2 cellular contexts compared by ENCODE assay signal in the genomic region with DNA sequence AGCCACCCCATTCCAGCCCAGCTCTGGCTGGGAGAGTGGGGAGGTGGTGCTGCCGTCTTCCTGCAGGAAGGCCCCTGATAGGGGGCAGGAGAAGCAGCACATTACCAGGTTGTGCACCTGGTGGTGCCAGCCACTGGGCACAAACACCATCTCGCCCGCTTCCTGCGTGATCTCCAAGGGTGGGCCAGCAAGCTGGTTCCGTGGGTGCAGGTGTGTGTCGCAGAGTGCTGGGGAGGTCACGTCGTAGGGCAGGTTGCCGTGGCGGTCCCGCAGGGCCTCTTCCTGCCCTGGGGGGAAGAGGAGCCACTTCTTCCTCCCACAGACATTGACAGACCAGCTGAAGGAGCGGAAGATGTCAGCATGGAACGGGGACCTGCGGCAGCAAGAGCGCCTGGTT.
TF ChIP-seq lines count a peak whose summit lies in the region.

No MANE protein-coding gene starts in this region.

TF ChIP-seq in SK-N-SH, 30 proteins besides CTCF, POLR2A, EP300 and RAD21 (continued from another document):
- no peak for TF ChIP-seq TCF12 (IDR thresholded peaks at IDR 0.05)
- TF ChIP-seq TAF1 (IDR thresholded peaks at IDR 0.05; ENCODE audit: borderline replicate concordance, low read depth, low read length), result no peak
- TF ChIP-seq FOXM1 (IDR thresholded peaks at IDR 0.05; ENCODE audit: low read depth), result no peak
- no peak for TF ChIP-seq RCOR1 (IDR thresholded peaks at IDR 0.05; ENCODE audit: low read length)
- TF ChIP-seq TEAD4 (IDR thresholded peaks at IDR 0.05; ENCODE audit: borderline replicate concordance, insufficient read depth), result no peak
- TF ChIP-seq, protein P1, sequence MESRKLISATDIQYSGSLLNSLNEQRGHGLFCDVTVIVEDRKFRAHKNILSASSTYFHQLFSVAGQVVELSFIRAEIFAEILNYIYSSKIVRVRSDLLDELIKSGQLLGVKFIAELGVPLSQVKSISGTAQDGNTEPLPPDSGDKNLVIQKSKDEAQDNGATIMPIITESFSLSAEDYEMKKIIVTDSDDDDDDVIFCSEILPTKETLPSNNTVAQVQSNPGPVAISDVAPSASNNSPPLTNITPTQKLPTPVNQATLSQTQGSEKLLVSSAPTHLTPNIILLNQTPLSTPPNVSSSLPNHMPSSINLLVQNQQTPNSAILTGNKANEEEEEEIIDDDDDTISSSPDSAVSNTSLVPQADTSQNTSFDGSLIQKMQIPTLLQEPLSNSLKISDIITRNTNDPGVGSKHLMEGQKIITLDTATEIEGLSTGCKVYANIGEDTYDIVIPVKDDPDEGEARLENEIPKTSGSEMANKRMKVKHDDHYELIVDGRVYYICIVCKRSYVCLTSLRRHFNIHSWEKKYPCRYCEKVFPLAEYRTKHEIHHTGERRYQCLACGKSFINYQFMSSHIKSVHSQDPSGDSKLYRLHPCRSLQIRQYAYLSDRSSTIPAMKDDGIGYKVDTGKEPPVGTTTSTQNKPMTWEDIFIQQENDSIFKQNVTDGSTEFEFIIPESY (IDR thresholded peaks at IDR 0.05; ENCODE audit: borderline replicate concordance, low read depth), result no peak
TF ChIP-seq in SK-N-SH: peak in this region for 0.

TF ChIP-seq in SK-N-SH treated with all-trans-retinoic acid at 6 μM for 48 hours, 23 proteins besides CTCF, POLR2A, EP300 and RAD21 (continued from another document):
- TF ChIP-seq, protein P2, sequence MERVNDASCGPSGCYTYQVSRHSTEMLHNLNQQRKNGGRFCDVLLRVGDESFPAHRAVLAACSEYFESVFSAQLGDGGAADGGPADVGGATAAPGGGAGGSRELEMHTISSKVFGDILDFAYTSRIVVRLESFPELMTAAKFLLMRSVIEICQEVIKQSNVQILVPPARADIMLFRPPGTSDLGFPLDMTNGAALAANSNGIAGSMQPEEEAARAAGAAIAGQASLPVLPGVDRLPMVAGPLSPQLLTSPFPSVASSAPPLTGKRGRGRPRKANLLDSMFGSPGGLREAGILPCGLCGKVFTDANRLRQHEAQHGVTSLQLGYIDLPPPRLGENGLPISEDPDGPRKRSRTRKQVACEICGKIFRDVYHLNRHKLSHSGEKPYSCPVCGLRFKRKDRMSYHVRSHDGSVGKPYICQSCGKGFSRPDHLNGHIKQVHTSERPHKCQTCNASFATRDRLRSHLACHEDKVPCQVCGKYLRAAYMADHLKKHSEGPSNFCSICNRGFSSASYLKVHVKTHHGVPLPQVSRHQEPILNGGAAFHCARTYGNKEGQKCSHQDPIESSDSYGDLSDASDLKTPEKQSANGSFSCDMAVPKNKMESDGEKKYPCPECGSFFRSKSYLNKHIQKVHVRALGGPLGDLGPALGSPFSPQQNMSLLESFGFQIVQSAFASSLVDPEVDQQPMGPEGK (CRISPR knock-in tag; IDR thresholded peaks at IDR 0.05; ENCODE audit: borderline replicate concordance), result no peak
- no peak for TF ChIP-seq SNAI2 (CRISPR knock-in tag; IDR thresholded peaks at IDR 0.05)
- TF ChIP-seq, protein P3, sequence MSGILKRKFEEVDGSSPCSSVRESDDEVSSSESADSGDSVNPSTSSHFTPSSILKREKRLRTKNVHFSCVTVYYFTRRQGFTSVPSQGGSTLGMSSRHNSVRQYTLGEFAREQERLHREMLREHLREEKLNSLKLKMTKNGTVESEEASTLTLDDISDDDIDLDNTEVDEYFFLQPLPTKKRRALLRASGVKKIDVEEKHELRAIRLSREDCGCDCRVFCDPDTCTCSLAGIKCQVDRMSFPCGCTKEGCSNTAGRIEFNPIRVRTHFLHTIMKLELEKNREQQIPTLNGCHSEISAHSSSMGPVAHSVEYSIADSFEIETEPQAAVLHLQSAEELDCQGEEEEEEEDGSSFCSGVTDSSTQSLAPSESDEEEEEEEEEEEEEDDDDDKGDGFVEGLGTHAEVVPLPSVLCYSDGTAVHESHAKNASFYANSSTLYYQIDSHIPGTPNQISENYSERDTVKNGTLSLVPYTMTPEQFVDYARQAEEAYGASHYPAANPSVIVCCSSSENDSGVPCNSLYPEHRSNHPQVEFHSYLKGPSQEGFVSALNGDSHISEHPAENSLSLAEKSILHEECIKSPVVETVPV (CRISPR knock-in tag; IDR thresholded peaks at IDR 0.05), result no peak
- TF ChIP-seq TOX (CRISPR knock-in tag; IDR thresholded peaks at IDR 0.05; ENCODE audit: borderline replicate concordance), result no peak
- no peak for TF ChIP-seq RARB (CRISPR knock-in tag; IDR thresholded peaks at IDR 0.05)
- no peak for TF ChIP-seq ARNTL (CRISPR knock-in tag; IDR thresholded peaks at IDR 0.05; ENCODE audit: borderline replicate concordance, low read depth)
- TF ChIP-seq, protein P4, sequence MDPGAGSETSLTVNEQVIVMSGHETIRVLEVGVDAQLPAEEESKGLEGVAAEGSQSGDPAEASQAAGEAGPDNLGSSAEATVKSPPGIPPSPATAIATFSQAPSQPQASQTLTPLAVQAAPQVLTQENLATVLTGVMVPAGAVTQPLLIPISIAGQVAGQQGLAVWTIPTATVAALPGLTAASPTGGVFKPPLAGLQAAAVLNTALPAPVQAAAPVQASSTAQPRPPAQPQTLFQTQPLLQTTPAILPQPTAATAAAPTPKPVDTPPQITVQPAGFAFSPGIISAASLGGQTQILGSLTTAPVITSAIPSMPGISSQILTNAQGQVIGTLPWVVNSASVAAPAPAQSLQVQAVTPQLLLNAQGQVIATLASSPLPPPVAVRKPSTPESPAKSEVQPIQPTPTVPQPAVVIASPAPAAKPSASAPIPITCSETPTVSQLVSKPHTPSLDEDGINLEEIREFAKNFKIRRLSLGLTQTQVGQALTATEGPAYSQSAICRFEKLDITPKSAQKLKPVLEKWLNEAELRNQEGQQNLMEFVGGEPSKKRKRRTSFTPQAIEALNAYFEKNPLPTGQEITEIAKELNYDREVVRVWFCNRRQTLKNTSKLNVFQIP (CRISPR knock-in tag; IDR thresholded peaks at IDR 0.05; ENCODE audit: borderline replicate concordance, low read depth), result no peak
